26 cellular contexts compared by ENCODE assay signal in the genomic region with DNA sequence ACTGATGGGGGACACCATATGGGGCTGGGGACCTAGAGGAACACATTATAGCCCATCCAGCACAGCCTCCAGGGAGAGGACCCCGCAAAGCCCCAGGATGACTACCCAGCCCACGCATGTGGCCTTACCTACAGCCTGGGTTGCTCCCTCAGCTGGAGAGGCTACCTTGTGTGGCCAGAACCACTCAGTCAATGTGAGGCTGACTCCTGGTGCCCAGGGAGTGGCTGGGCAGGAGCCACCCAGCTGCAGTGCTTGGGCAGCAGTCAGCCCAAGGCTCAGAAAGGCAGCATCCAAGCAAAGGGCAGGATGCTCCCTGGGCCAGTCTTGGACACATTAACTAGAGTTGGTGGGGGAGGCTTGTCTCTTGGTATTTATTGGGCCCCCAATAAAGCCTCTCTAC.
"Had no signal": no experiment of that assay in that cellular context is flagged by ENCODE, and none has a peak within 500 bp of the region (broad histone marks: within the 10 kb centered on the region; RNA-seq: fewer than 3 reads in every experiment).

No MANE protein-coding gene starts in this region.

- H3K4me3 ChIP-seq: coronary artery, dorsolateral prefrontal cortex had no signal

- ATAC-seq: activated CD4-positive, CD25-positive, alpha-beta regulatory T cell treated with anti-CD3 and anti-CD28 coated beads, Interleukin-2, amount 50 U/mL, for 24 hours; activated CD8-positive, alpha-beta T cell treated with anti-CD3 and anti-CD28 coated beads for 36 hours; activated T-cell treated with anti-CD3 and anti-CD28 coated beads, Interleukin-2, amount 50 U/mL, for 4 hours; activated T-helper 17 cell treated with anti-CD3 and anti-CD28 coated beads, Interleukin-2, amount 50 U/mL, for 72 hours; esophagus mucosa; T-helper 17 cell had no signal

- H3K36me3 ChIP-seq: WERI-Rb-1 had no signal

- FAIRE-seq: astrocyte, frontal cortex had no signal

- DNase-seq: activated B cell treated with CpG ODN at 0.5 μM for 24 hours; activated CD4-positive, alpha-beta T cell treated with anti-CD3 and anti-CD28 coated beads for 48 hours; activated CD4-positive, alpha-beta T cell treated with anti-CD3 and anti-CD28 coated beads, Interleukin-2, amount 50 U/mL, for 1 hour; activated CD4-positive, alpha-beta T cell treated with anti-CD3 and anti-CD28 coated beads, Interleukin-2, amount 50 U/mL, for 48 hours; activated CD8-positive, alpha-beta memory T cell treated with anti-CD3 and anti-CD28 coated beads for 24 hours; activated CD8-positive, alpha-beta T cell treated with anti-CD3 and anti-CD28 coated beads for 36 hours; activated effector memory CD4-positive, alpha-beta T cell treated with Interleukin-2 at 50 U/mL for 16 hours; activated gamma-delta T cell treated with Interleukin-2 at 50 U/mL for 16 hours; activated naive CD4-positive, alpha-beta T cell treated with anti-CD3 and anti-CD28 coated beads, Interleukin-2, amount 50 U/mL, for 16 hours; activated naive CD4-positive, alpha-beta T cell treated with Interleukin-2 at 50 U/mL for 16 hours; activated T-cell treated with anti-CD3 and anti-CD28 coated beads, Interleukin-2, amount 50 U/mL, for 4 hours; amniotic stem cell; anterior cingulate cortex; dorsolateral prefrontal cortex; effector memory CD4-positive, alpha-beta T cell; endodermal cell; foreskin fibroblast; T-helper 17 cell; T1000; WERI-Rb-1 had no signal

- H3K27ac ChIP-seq: coronary artery, WERI-Rb-1 had no signal
